ENCODE assay signal across 1 cellular context in genomic region chr22:42279425-42280020, GRCh38.
TF ChIP-seq lines count a peak whose summit lies in the region.

No MANE protein-coding gene starts in this region.

TF ChIP-seq in H1, 55 proteins besides CTCF, POLR2A, EP300 and RAD21:
- TF ChIP-seq RFX5 (IDR thresholded peaks at IDR 0.05; ENCODE audit: borderline replicate concordance, low read depth, low read length) (no peak), RXRA (IDR thresholded peaks at IDR 0.05; ENCODE audit: insufficient read depth, low read depth, low read length) (no peak), CHD7 (IDR thresholded peaks at IDR 0.05; ENCODE audit: insufficient replicate concordance, low read length) (no peak), SP2 (IDR thresholded peaks at IDR 0.05; ENCODE audit: low read length) (no peak), CBX8 (IDR thresholded peaks at IDR 0.05; ENCODE audit: borderline replicate concordance, low read depth, low read length) (no peak), SUZ12 (IDR thresholded peaks at IDR 0.05; ENCODE audit: low read length) (no peak), BACH1 (IDR thresholded peaks at IDR 0.05; ENCODE audit: low read length) (no peak), CREB1 (IDR thresholded peaks at IDR 0.05) (no peak), MAFK (IDR thresholded peaks at IDR 0.05; ENCODE audit: low read depth, low read length) (no peak), GABPA (IDR thresholded peaks at IDR 0.05; ENCODE audit: borderline replicate concordance, insufficient read depth, low read length) (no peak), HDAC2 (IDR thresholded peaks at IDR 0.05; ENCODE audit: borderline replicate concordance in 1 of 2, low read depth in 2 of 2, low read length in 2 of 2) (no peak), FOSL1 (IDR thresholded peaks at IDR 0.05; ENCODE audit: insufficient read depth, low read depth, low read length) (no peak)
